In the genomic region with DNA sequence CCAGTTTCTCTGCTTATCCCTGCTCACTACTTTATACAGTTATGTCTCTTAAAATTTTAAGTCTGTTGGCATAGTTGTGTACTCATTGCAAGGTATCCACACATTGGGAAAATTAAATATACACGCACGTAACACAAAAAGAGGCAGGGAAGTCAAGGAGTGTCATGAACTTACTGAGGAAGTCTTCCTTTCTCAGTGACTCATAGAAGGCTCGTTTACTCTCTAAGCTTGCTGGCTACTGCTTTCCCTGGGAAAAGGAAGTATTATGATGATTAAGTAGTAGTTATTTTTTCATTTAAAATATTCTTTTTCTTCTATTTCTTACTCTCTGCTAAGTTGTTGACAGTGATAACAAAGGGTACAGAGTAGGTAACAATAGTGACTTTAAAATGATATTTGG, we compare ENCODE assay signal across 16 cellular contexts.
A peak's percentile ranks its signal among the peaks of the same experiment; 100 is the strongest.
DNase-seq lines count a peak whose midpoint lies in the region; ATAC-seq and TF ChIP-seq lines count a peak whose summit lies in the region.
"Had no signal": no experiment of that assay in that cellular context is flagged by ENCODE, and none has a peak within 500 bp of the region (broad histone marks: within the 10 kb centered on the region; RNA-seq: fewer than 3 reads in every experiment).

No MANE protein-coding gene starts in this region.

- no peaks in the 10 kb centered on the region for H3K4me1 Mint-ChIP-seq in activated CD4-positive, alpha-beta T cell treated with anti-CD3 and anti-CD28 coated beads for 36 hours
- H3K4me1 Mint-ChIP-seq: CD8-positive, alpha-beta memory T cell had no signal

- H2AFZ ChIP-seq in GM23248 (no peak overlapping the region), SK-N-SH (ENCODE audit: low read depth) (no peak overlapping the region)

- peak overlapping the region; percentile 19 for H3K4me2 ChIP-seq in GM23248 (ENCODE audit: unreplicated experiment)
- peak overlapping the region; percentile 25; the same call in 1 of the 2 replicates for H3K4me2 ChIP-seq in SK-N-SH

- DNase-seq in GM23248 (peak; percentile 78), SK-N-SH (no peak), fibroblast of mammary gland (ENCODE audit: low read depth) (peak; percentile 84), sciatic nerve (ENCODE audit: low spot score) (no peak), NCI-H1092 (lab: John Stamatoyannopoulos, UW) (no peak), aorta (no peak)
- DNase-seq in activated CD4-positive, alpha-beta T cell treated with anti-CD3 and anti-CD28 coated beads for 36 hours: no peak
- DNase-seq in activated T-cell treated with anti-CD3 and anti-CD28 coated beads, Interleukin-2, amount 50 U/mL, for 1 hour: no peak
- DNase-seq: activated naive CD8-positive, alpha-beta T cell treated with anti-CD3 and anti-CD28 coated beads, Interleukin-2, amount 50 U/mL, for 24 hours; CD8-positive, alpha-beta memory T cell; effector CD8-positive, alpha-beta T cell; mucosa of descending colon; NCI-H1694; NCI-H748 treated with DMSO at 0.1 percent for 48 hours; SIG-M5; substantia nigra had no signal

- intact Hi-C loops in sciatic nerve (cut with DNase I) (no loop called here), aorta (cut with DNase I) (no loop called here)
- intact Hi-C loops in activated CD4-positive, alpha-beta T cell treated with anti-CD3 and anti-CD28 coated beads for 36 hours (cut with DNase I, micrococcal nuclease): no loop called here

- H3K9me3 ChIP-seq in GM23248 (ENCODE audit: low read depth) (no peaks in the 10 kb centered on the region), SK-N-SH (no peaks in the 10 kb centered on the region), aorta (ENCODE audit: control insufficient read depth, low read length) (no peaks in the 10 kb centered on the region)

- TF ChIP-seq RAD21 in SK-N-SH (IDR thresholded peaks at IDR 0.05; ENCODE audit: low read length): no peak

- H3K36me3 ChIP-seq in GM23248 (ENCODE audit: low read depth): no peaks in the 10 kb centered on the region
- H3K36me3 ChIP-seq in SK-N-SH (replicated peaks in 1 of 2; ENCODE audit: control insufficient read depth in 1 of 2, insufficient read depth in 2 of 2, low read length in 1 of 2): no peaks in the 10 kb centered on the region
- H3K36me3 ChIP-seq in aorta (ENCODE audit: control insufficient read depth in 1 of 2, insufficient read depth in 2 of 2, low read length in 1 of 2): no peaks in the 10 kb centered on the region

- no peak overlapping the region for H3K9ac ChIP-seq in GM23248
- no peak overlapping the region for H3K9ac ChIP-seq in SK-N-SH

- H3K27me3 ChIP-seq in GM23248 (replicated peaks; ENCODE audit: insufficient read depth) (no peaks in the 10 kb centered on the region), SK-N-SH (ENCODE audit: insufficient read depth) (no peaks in the 10 kb centered on the region), aorta (ENCODE audit: control insufficient read depth in 1 of 2, insufficient read depth in 2 of 2, low read length in 1 of 2) (no peaks in the 10 kb centered on the region)

- peaks cover 7% of the 10 kb centered on the region for H3K36me3 Mint-ChIP-seq in activated CD4-positive, alpha-beta T cell treated with anti-CD3 and anti-CD28 coated beads for 36 hours (ENCODE audit: low read depth)
- H3K36me3 Mint-ChIP-seq: CD8-positive, alpha-beta memory T cell had no signal

- no peaks in the 10 kb centered on the region for H3K27me3 Mint-ChIP-seq in activated CD4-positive, alpha-beta T cell treated with anti-CD3 and anti-CD28 coated beads for 36 hours
- H3K27me3 Mint-ChIP-seq: activated naive CD8-positive, alpha-beta T cell treated with anti-CD3 and anti-CD28 coated beads, Interleukin-2, amount 50 U/mL, for 24 hours; CD8-positive, alpha-beta memory T cell had no signal

- no peaks in the 10 kb centered on the region for H3K9me2 ChIP-seq in GM23248 (ENCODE audit: insufficient read depth)
- no peaks in the 10 kb centered on the region for H3K9me2 ChIP-seq in SK-N-SH

- in situ Hi-C loops in GM23248 (cut with MboI): no loop called here

- peaks cover 5% of the 10 kb centered on the region; the same call in 1 of the 2 replicates for H3F3A ChIP-seq in GM23248 (ENCODE audit: insufficient read depth)
- peaks cover 6% of the 10 kb centered on the region for H3F3A ChIP-seq in SK-N-SH (replicated peaks; ENCODE audit: insufficient read depth)

- H3K27ac Mint-ChIP-seq in activated CD4-positive, alpha-beta T cell treated with anti-CD3 and anti-CD28 coated beads for 36 hours: no peak overlapping the region
- H3K27ac Mint-ChIP-seq: activated naive CD8-positive, alpha-beta T cell treated with anti-CD3 and anti-CD28 coated beads, Interleukin-2, amount 50 U/mL, for 24 hours; CD8-positive, alpha-beta memory T cell had no signal

- no peak for TF ChIP-seq EP300 in SK-N-SH (IDR thresholded peaks at IDR 0.05; ENCODE audit: borderline replicate concordance in 1 of 2, low read depth in 1 of 2, low read length in 1 of 2)

- no peak for TF ChIP-seq CTCF in SK-N-SH (IDR thresholded peaks at IDR 0.05)
- TF ChIP-seq CTCF in fibroblast of mammary gland (conservative IDR thresholded peaks at IDR 0.05; ENCODE audit: control insufficient read depth, insufficient read depth, low read depth, low read length): no peak

- 29 to 33% methylated on average over 3 of the region's 3 CpGs for WGBS in GM23248 (ENCODE audit: low coverage in 1 of 2, low lambda C conversion rate in 2 of 2, missing lambda C conversion rate in 2 of 2), 2 experiments
- 21% methylated on average over 3 of the region's 3 CpGs for WGBS in SK-N-SH (ENCODE audit: low lambda C conversion rate)
- WGBS in aorta, 2 donors: 52 to 65% methylated on average over 3 of the region's 3 CpGs

- H3K4me1 ChIP-seq in GM23248 (ENCODE audit: insufficient read depth): peaks cover 16% of the 10 kb centered on the region
- H3K4me1 ChIP-seq in SK-N-SH (ENCODE audit: control insufficient read depth in 1 of 2, insufficient read depth in 2 of 2, low read depth in 1 of 2, low read length in 1 of 2): peaks cover 0 to 9% of the 10 kb centered on the region in 2 experiments; a peak in 2 of 4 replicates
- H3K4me1 ChIP-seq in aorta (ENCODE audit: control insufficient read depth in 1 of 2, insufficient read depth in 2 of 2, low read length in 2 of 2): no peaks in the 10 kb centered on the region

- no peaks in the 10 kb centered on the region; the same call in 1 of the 2 replicates for H3K79me2 ChIP-seq in GM23248 (ENCODE audit: insufficient read depth)
- no peaks in the 10 kb centered on the region for H3K79me2 ChIP-seq in SK-N-SH (ENCODE audit: insufficient read depth)

- H4K20me1 ChIP-seq in GM23248 (ENCODE audit: insufficient read depth): no peaks in the 10 kb centered on the region
- H4K20me1 ChIP-seq in SK-N-SH (ENCODE audit: insufficient read depth): 0 out of 2 replicates have a peak, but pooled peaks cover 6% of the 10 kb centered on the region

- CTCF ChIA-PET in SK-N-SH (lab: Yijun Ruan, JAX): no interaction called here
- CTCF ChIA-PET in activated CD4-positive, alpha-beta T cell treated with anti-CD3 and anti-CD28 coated beads for 36 hours (lab: Charles Lee): no interaction called here

- no peak overlapping the region for H3K4me3 Mint-ChIP-seq in activated CD4-positive, alpha-beta T cell treated with anti-CD3 and anti-CD28 coated beads for 36 hours
- H3K4me3 Mint-ChIP-seq: activated naive CD8-positive, alpha-beta T cell treated with anti-CD3 and anti-CD28 coated beads, Interleukin-2, amount 50 U/mL, for 24 hours; CD8-positive, alpha-beta memory T cell had no signal

- ATAC-seq in sciatic nerve: peak; percentile 64
- ATAC-seq in activated CD4-positive, alpha-beta T cell treated with anti-CD3 and anti-CD28 coated beads for 36 hours: no peak
- ATAC-seq in aorta (ENCODE audit: low FRiP score): no peak
- ATAC-seq: activated naive CD8-positive, alpha-beta T cell treated with anti-CD3 and anti-CD28 coated beads, Interleukin-2, amount 50 U/mL, for 24 hours; mucosa of descending colon had no signal

- POLR2A ChIA-PET in SK-N-SH (lab: Yijun Ruan, JAX): no interaction called here
- POLR2A ChIA-PET in activated CD4-positive, alpha-beta T cell treated with anti-CD3 and anti-CD28 coated beads for 36 hours (lab: Charles Lee): no interaction called here

- no peak overlapping the region for H3K4me3 ChIP-seq in GM23248
- H3K4me3 ChIP-seq in SK-N-SH (ENCODE audit: low read depth in 2 of 2, low read length in 1 of 2): no peak overlapping the region
- H3K4me3 ChIP-seq in fibroblast of mammary gland (ENCODE audit: control insufficient read depth, low read depth, low read length): no peak overlapping the region
- no peak overlapping the region for H3K4me3 ChIP-seq in aorta (ENCODE audit: low read length in 2 of 2)
- H3K4me3 ChIP-seq: mucosa of descending colon had no signal

- peaks cover 2% of the 10 kb centered on the region for H3K9me3 Mint-ChIP-seq in activated CD4-positive, alpha-beta T cell treated with anti-CD3 and anti-CD28 coated beads for 36 hours (ENCODE audit: low read depth)

- H3K27ac ChIP-seq in GM23248: no peak overlapping the region
- peak overlapping the region in 1 of 2 experiments; percentile 57; a peak in 2 of 4 replicates for H3K27ac ChIP-seq in SK-N-SH (ENCODE audit: low read depth in 2 of 2, low read length in 1 of 2)
- no peak overlapping the region for H3K27ac ChIP-seq in aorta (ENCODE audit: low read depth in 1 of 2, low read length in 2 of 2)

TF ChIP-seq in SK-N-SH, 30 proteins besides CTCF, POLR2A, EP300 and RAD21:
- TF ChIP-seq FOSL2 (IDR thresholded peaks at IDR 0.05; ENCODE audit: borderline replicate concordance, low read depth) (peak; percentile 50), FOXM1 (IDR thresholded peaks at IDR 0.05; ENCODE audit: low read depth) (no peak)
TF ChIP-seq in SK-N-SH: peak in this region for 1.

Comparison
In these comparisons a context has a peak if more than half of its experiments do, and no peak if none do; other contexts are left out.
1. DNase-seq: peak in GM23248 (single experiment) and fibroblast of mammary gland (single experiment); none in SK-N-SH (single experiment), sciatic nerve (single experiment), NCI-H1092 (single experiment), activated CD4-positive, alpha-beta T cell treated with anti-CD3 and anti-CD28 coated beads for 36 hours (single experiment), activated T-cell treated with anti-CD3 and anti-CD28 coated beads, Interleukin-2, amount 50 U/mL, for 1 hour (single experiment) and aorta (0 of 2).